Comparison of ENCODE assay signal across 12 cellular contexts in genomic region chr6:85459224-85459901, GRCh38. TPM values are rescaled to one million over a fixed set of nuclear protein-coding genes. Genes with fewer than 3 reads are reported as not detected.
DNase-seq lines count a peak whose midpoint lies in the region; ATAC-seq and TF ChIP-seq lines count a peak whose summit lies in the region.
"Had no signal": no experiment of that assay in that cellular context is flagged by ENCODE, and none has a peak within 500 bp of the region (broad histone marks: within the 10 kb centered on the region; RNA-seq: fewer than 3 reads in every experiment).

No MANE protein-coding gene starts in this region.

- TF ChIP-seq POLR2A in esophagus squamous epithelium (IDR thresholded peaks at IDR 0.05), result no peak

- H3K27me3 Mint-ChIP-seq in endodermal cell (ENCODE audit: insufficient read depth), result peaks cover 17% of the 10 kb centered on the region
- no peaks in the 10 kb centered on the region for H3K27me3 Mint-ChIP-seq in glutamatergic neuron (ENCODE audit: unreplicated experiment)

- peaks cover 9 to 83% of the 10 kb centered on the region in 2 experiments for H3K4me1 ChIP-seq in SK-N-SH (ENCODE audit: control insufficient read depth in 1 of 2, insufficient read depth in 2 of 2, low read depth in 1 of 2, low read length in 1 of 2)
- peaks cover 2 to 58% (median 41%) of the 10 kb centered on the region in 3 donors for H3K4me1 ChIP-seq in esophagus squamous epithelium
- no peaks in the 10 kb centered on the region for H3K4me1 ChIP-seq in psoas muscle
- H3K4me1 ChIP-seq in endodermal cell (ENCODE audit: control insufficient read depth, insufficient read depth, low read length), result no peaks in the 10 kb centered on the region
- H3K4me1 ChIP-seq: HAP-1 had no signal

- H3K4me2 ChIP-seq in SK-N-SH, result peak overlapping the region; percentile 92

- H4K20me1 ChIP-seq in SK-N-SH (ENCODE audit: insufficient read depth), result peaks cover 4% of the 10 kb centered on the region; the same call in 1 of the 2 replicates

- TF ChIP-seq RAD21 in SK-N-SH (IDR thresholded peaks at IDR 0.05; ENCODE audit: low read length), result no peak

- no peaks in the 10 kb centered on the region for H3K9me3 ChIP-seq in SK-N-SH
- no peaks in the 10 kb centered on the region for H3K9me3 ChIP-seq in esophagus squamous epithelium
- no peaks in the 10 kb centered on the region for H3K9me3 ChIP-seq in psoas muscle
- H3K9me3 ChIP-seq in endodermal cell (ENCODE audit: control insufficient read depth, low read length), result no peaks in the 10 kb centered on the region
- H3K9me3 ChIP-seq: HAP-1, neutrophil had no signal

- POLR2A ChIA-PET in SK-N-SH (lab: Yijun Ruan, JAX), result no interaction called here

- peak in 1 of 4 donors; percentile 36 for ATAC-seq in psoas muscle
- ATAC-seq in HG03045 (IDR thresholded peaks at IDR 0.05; ENCODE audit: unreplicated experiment), result no peak
- ATAC-seq: K562 had no signal

- peaks cover 10 to 16% of the 10 kb centered on the region in 2 experiments for H3K36me3 ChIP-seq in SK-N-SH (replicated peaks in 1 of 2; ENCODE audit: control insufficient read depth in 1 of 2, insufficient read depth in 2 of 2, low read length in 1 of 2)
- H3K36me3 ChIP-seq in esophagus squamous epithelium, result no peaks in the 10 kb centered on the region
- H3K36me3 ChIP-seq in psoas muscle (ENCODE audit: insufficient read depth in 1 of 2, low read depth in 1 of 2), result no peaks in the 10 kb centered on the region
- no peaks in the 10 kb centered on the region for H3K36me3 ChIP-seq in endodermal cell (ENCODE audit: control insufficient read depth, insufficient read depth, low read length)
- H3K36me3 ChIP-seq: HAP-1, neutrophil had no signal

- no peaks in the 10 kb centered on the region for H3K36me3 Mint-ChIP-seq in endodermal cell (ENCODE audit: low read depth)
- no peaks in the 10 kb centered on the region for H3K36me3 Mint-ChIP-seq in glutamatergic neuron (ENCODE audit: unreplicated experiment)

- peak in 1 of 2 experiments; percentile 92; a peak in 2 of 4 replicates for TF ChIP-seq EP300 in SK-N-SH (IDR thresholded peaks at IDR 0.05; ENCODE audit: borderline replicate concordance in 1 of 2, low read depth in 1 of 2, low read length in 1 of 2)

- H3K4me3 Mint-ChIP-seq in endodermal cell (no peak overlapping the region), glutamatergic neuron (ENCODE audit: unreplicated experiment) (no peak overlapping the region)

- no peak overlapping the region for H2AFZ ChIP-seq in SK-N-SH (ENCODE audit: low read depth)

- peaks cover 93% of the 10 kb centered on the region for H3F3A ChIP-seq in SK-N-SH (replicated peaks; ENCODE audit: insufficient read depth)

- CTCF ChIA-PET in SK-N-SH (lab: Yijun Ruan, JAX), result interaction anchor here (0.8 to 1.4 kb wide), 3 partner anchors 9 to 24 kb away, joined by 4 read pairs; no protein-coding TSS in a partner anchor

- H3K27me3 ChIP-seq in SK-N-SH (ENCODE audit: insufficient read depth) (no peaks in the 10 kb centered on the region), esophagus squamous epithelium (no peaks in the 10 kb centered on the region), psoas muscle (ENCODE audit: insufficient read depth in 3 of 3, low read length in 2 of 3) (peaks cover 0 to 6% (median 0%) of the 10 kb centered on the region in 3 donors), endodermal cell (ENCODE audit: control insufficient read depth, insufficient read depth, low read length, poor library complexity, severe bottlenecking) (peaks cover 8% of the 10 kb centered on the region)

- intact Hi-C loops in esophagus squamous epithelium (cut with DNase I) (no loop called here), psoas muscle (cut with DNase I) (no loop called here)

- H3K9me3 Mint-ChIP-seq in endodermal cell (no peaks in the 10 kb centered on the region), glutamatergic neuron (ENCODE audit: unreplicated experiment) (no peaks in the 10 kb centered on the region)

- H3K79me2 ChIP-seq in SK-N-SH (ENCODE audit: insufficient read depth), result peaks cover 85% of the 10 kb centered on the region

- no peak overlapping the region for H3K27ac Mint-ChIP-seq in endodermal cell
- H3K27ac Mint-ChIP-seq in glutamatergic neuron (ENCODE audit: unreplicated experiment), result no peak overlapping the region

- H3K27ac ChIP-seq in SK-N-SH (ENCODE audit: low read depth in 2 of 2, low read length in 1 of 2) (peak overlapping the region; percentile 88 to 100; a peak in 3 of 4 replicates), esophagus squamous epithelium (peak overlapping the region in 3 of 4 donors; percentile 59 to 75 (median 71)), psoas muscle (peak overlapping the region; percentile 9), endodermal cell (ENCODE audit: low read depth, low read length) (no peak overlapping the region)
- H3K27ac ChIP-seq: neutrophil had no signal

- WGBS in SK-N-SH (ENCODE audit: low lambda C conversion rate), result 3% methylated on average over 4 of the region's 4 CpGs
- 23% methylated on average over 4 of the region's 4 CpGs for WGBS in esophagus squamous epithelium, 2 donors
- WGBS in psoas muscle, 3 donors, result 33 to 46% (median 44%) methylated on average over 4 of the region's 4 CpGs
- 83 to 87% methylated on average over 2 to 4 of the region's 4 CpGs for WGBS in endodermal cell (ENCODE audit: insufficient coverage in 1 of 2, insufficient read length in 1 of 2), 2 experiments

- DNase-seq in Daoy (ENCODE audit: low read depth) (peak; percentile 66), SK-N-SH (no peak), esophagus squamous epithelium (lab: John Stamatoyannopoulos, UW) (no peak), psoas muscle (no peak), endodermal cell (no peak), GM10266 (ENCODE audit: extremely low spot score) (no peak), glutamatergic neuron (no peak)
- DNase-seq: activated CD8-positive, alpha-beta memory T cell treated with anti-CD3 and anti-CD28 coated beads, Interleukin-2, amount 50 U/mL, for 48 hours had no signal

- no peaks in the 10 kb centered on the region for H3K9me2 ChIP-seq in SK-N-SH

- H3K4me1 Mint-ChIP-seq in endodermal cell (peaks cover 25% of the 10 kb centered on the region), glutamatergic neuron (ENCODE audit: low read depth, unreplicated experiment) (no peaks in the 10 kb centered on the region)

- no peak for TF ChIP-seq CTCF in SK-N-SH (IDR thresholded peaks at IDR 0.05)
- TF ChIP-seq CTCF in esophagus squamous epithelium (IDR thresholded peaks at IDR 0.05), result no peak
- TF ChIP-seq CTCF in psoas muscle (IDR thresholded peaks at IDR 0.05), result no peak
- TF ChIP-seq CTCF in endodermal cell (conservative IDR thresholded peaks at IDR 0.05), result no peak
- TF ChIP-seq CTCF in GM10266 (IDR thresholded peaks at IDR 0.05; ENCODE audit: control insufficient read depth, insufficient read depth, low read depth, missing control alignments), result no peak
- no peak for TF ChIP-seq CTCF in glutamatergic neuron (IDR thresholded peaks at IDR 0.05; ENCODE audit: partially characterized antibody, unreplicated experiment)

- H3K4me3 ChIP-seq in SK-N-SH (ENCODE audit: low read depth in 2 of 2, low read length in 1 of 2), result no peak overlapping the region; a peak in 1 of 4 replicates
- H3K4me3 ChIP-seq in esophagus squamous epithelium, result no peak overlapping the region
- H3K4me3 ChIP-seq in psoas muscle, result no peak overlapping the region
- no peak overlapping the region for H3K4me3 ChIP-seq in endodermal cell (ENCODE audit: low read length)
- H3K4me3 ChIP-seq: HAP-1, K562 had no signal

- H3K9ac ChIP-seq in SK-N-SH (peak overlapping the region; percentile 92), endodermal cell (ENCODE audit: extremely low read depth, low read length, poor library complexity, severe bottlenecking) (no peak overlapping the region)

TF ChIP-seq in SK-N-SH, 30 proteins besides CTCF, POLR2A, EP300 and RAD21 (continues in another document):
- TF ChIP-seq GATA2 (CRISPR knock-in tag; IDR thresholded peaks at IDR 0.05) (no peak), SIN3A (IDR thresholded peaks at IDR 0.05; ENCODE audit: borderline replicate concordance, low read depth, low read length) (peak; percentile 59; the same call in 1 of the 2 replicates), REST (IDR thresholded peaks at IDR 0.05; ENCODE audit: low read depth, low read length) (no peak)

RNA-seq across cellular contexts. Expression of gene NT5E, which starts 9.5 kb away (rescaled TPM):
- total RNA-seq in Daoy (2014; rRNA removed; shearing (Covaris generic)), result 129 and 139 TPM in 2 replicates
- 443 and 528 TPM in 2 replicates for polyA plus RNA-seq in SK-N-SH (2012; rRNA removed)
- 569 and 615 TPM in 2 replicates for polyA plus RNA-seq in SK-N-SH (2012; cell fraction: cytosol; rRNA removed)
- 256 and 330 TPM in 2 replicates for polyA plus RNA-seq in SK-N-SH (2012; cell fraction: nucleus; rRNA removed)
- 1 to 10 TPM in 3 of 4 donors, under 1 TPM in 1; 0.68 to 6.7 (median 3.2) TPM for total RNA-seq in esophagus squamous epithelium
- 1 to 10 TPM in 3 of 4 donors, under 1 TPM in 1; 0.90 to 3.9 (median 3.0) TPM for total RNA-seq in psoas muscle
- polyA plus RNA-seq in psoas muscle, result 1 to 10 TPM in 1 of 3 donors, under 1 TPM in 2; 0.57 to 2.3 (median 0.90) TPM
- under 1 TPM; 0.33 to 0.75 TPM for total RNA-seq in endodermal cell
- polyA plus RNA-seq in endodermal cell (2013, experiment 1 of 2), result 0.71 TPM
- 1.6 TPM for polyA plus RNA-seq in endodermal cell (2013, experiment 2 of 2)
- total RNA-seq in glutamatergic neuron (ENCODE audit: unreplicated experiment), result 0.29 TPM

Comparison
In these comparisons a context has a peak if more than half of its experiments do, and no peak if none do; other contexts are left out.
1. RNA of gene NT5E, which starts 9.5 kb away (total RNA-seq): 129 to 139 TPM in Daoy; 0.68 to 6.7 TPM in esophagus squamous epithelium, 0.90 to 3.9 TPM in psoas muscle, 0.33 to 0.75 TPM in endodermal cell and 0.29 TPM in glutamatergic neuron (single experiment); every median in the first group is over 10 times any median in the second.